ENCODE assay signal across 24 cellular contexts in genomic region chr11:73401924-73402833, GRCh38. TPM values are rescaled to one million over a fixed set of nuclear protein-coding genes. Genes with fewer than 3 reads are reported as not detected.
DNase-seq lines count a peak whose midpoint lies in the region; ATAC-seq and TF ChIP-seq lines count a peak whose summit lies in the region.
"Had no signal": no experiment of that assay in that cellular context is flagged by ENCODE, and none has a peak within 500 bp of the region (broad histone marks: within the 10 kb centered on the region; RNA-seq: fewer than 3 reads in every experiment).

No MANE protein-coding gene starts in this region.

- no peaks in the 10 kb centered on the region for H3K27me3 ChIP-seq in CD4-positive, CD25-positive, alpha-beta regulatory T cell (ENCODE audit: control insufficient read depth, insufficient read depth, low read length)
- no peaks in the 10 kb centered on the region for H3K27me3 ChIP-seq in endodermal cell (ENCODE audit: control insufficient read depth, insufficient read depth, low read length, poor library complexity, severe bottlenecking)
- no peaks in the 10 kb centered on the region for H3K27me3 ChIP-seq in osteoblast (ENCODE audit: insufficient read depth, low read length)
- H3K27me3 ChIP-seq in thyroid gland, result no peaks in the 10 kb centered on the region
- H3K27me3 ChIP-seq: Peyer's patch, SJSA1, suprapubic skin, vagina had no signal

- no peak overlapping the region for H3K9ac ChIP-seq in endodermal cell (ENCODE audit: extremely low read depth, low read length, poor library complexity, severe bottlenecking)

- H2AFZ ChIP-seq in osteoblast (ENCODE audit: low read length), result no peak overlapping the region

- TF ChIP-seq CTCF in HFFc6 (IDR thresholded peaks at IDR 0.05) (no peak), endodermal cell (conservative IDR thresholded peaks at IDR 0.05) (no peak), osteoblast (IDR thresholded peaks at IDR 0.05; ENCODE audit: extremely low read depth, low read depth, low read length) (no peak), thyroid gland (IDR thresholded peaks at IDR 0.05) (no peak)

- H3K4me1 ChIP-seq in CD4-positive, CD25-positive, alpha-beta regulatory T cell (ENCODE audit: control insufficient read depth, insufficient read depth, low read length, poor library complexity, severe bottlenecking), result no peaks in the 10 kb centered on the region
- H3K4me1 ChIP-seq in endodermal cell (ENCODE audit: control insufficient read depth, insufficient read depth, low read length), result peaks cover 10% of the 10 kb centered on the region
- H3K4me1 ChIP-seq in osteoblast (ENCODE audit: insufficient read depth, low read length), result peaks cover 33% of the 10 kb centered on the region
- H3K4me1 ChIP-seq in thyroid gland, result no peaks in the 10 kb centered on the region
- H3K4me1 ChIP-seq: Peyer's patch, suprapubic skin, vagina had no signal

- H3K9me3 Mint-ChIP-seq in CD4-positive, CD25-positive, alpha-beta regulatory T cell, result no peaks in the 10 kb centered on the region
- H3K9me3 Mint-ChIP-seq in HFFc6 (no peaks in the 10 kb centered on the region), endodermal cell (no peaks in the 10 kb centered on the region)
- H3K9me3 Mint-ChIP-seq: activated naive CD4-positive, alpha-beta T cell treated with anti-CD3 and anti-CD28 coated beads, Interleukin-2, amount 10 ng/mL, durations not matched to agents 7 days and 5 days; dendritic cell treated with granulocyte-macrophage colony-stimulating factor and Interleukin-4, amounts not matched to agents 40 ng/mL and 50 ng/mL, for 4 days had no signal

- WGBS in endodermal cell (ENCODE audit: insufficient coverage in 1 of 2, insufficient read length in 1 of 2), 2 experiments, result 91 to 93% methylated on average over 12 to 15 of the region's 15 CpGs
- 87 to 91% methylated on average over 14 to 15 of the region's 15 CpGs for WGBS in thyroid gland, 2 donors

- H3K4me1 Mint-ChIP-seq in CD4-positive, CD25-positive, alpha-beta regulatory T cell, result peaks cover 0 to 4% (median under 1%) of the 10 kb centered on the region in 4 donors
- H3K4me1 Mint-ChIP-seq in HFFc6 (ENCODE audit: low read depth) (peaks cover 22% of the 10 kb centered on the region), endodermal cell (peaks cover 5% of the 10 kb centered on the region)
- H3K4me1 Mint-ChIP-seq: activated naive CD4-positive, alpha-beta T cell treated with anti-CD3 and anti-CD28 coated beads, Interleukin-2, amount 10 ng/mL, durations not matched to agents 7 days and 5 days had no signal

- H3K4me3 Mint-ChIP-seq in CD4-positive, CD25-positive, alpha-beta regulatory T cell, result no peak overlapping the region
- no peak overlapping the region for H3K4me3 Mint-ChIP-seq in HFFc6
- no peak overlapping the region for H3K4me3 Mint-ChIP-seq in endodermal cell
- H3K4me3 Mint-ChIP-seq: activated naive CD4-positive, alpha-beta T cell treated with anti-CD3 and anti-CD28 coated beads, Interleukin-2, amount 10 ng/mL, durations not matched to agents 7 days and 5 days; dendritic cell treated with granulocyte-macrophage colony-stimulating factor and Interleukin-4, amounts not matched to agents 40 ng/mL and 50 ng/mL, for 4 days had no signal

- no peak overlapping the region for H3K27ac ChIP-seq in CD4-positive, CD25-positive, alpha-beta regulatory T cell (ENCODE audit: insufficient read depth, low read length, poor library complexity, severe bottlenecking)
- H3K27ac ChIP-seq in endodermal cell (ENCODE audit: low read depth, low read length), result peak overlapping the region; percentile 37
- H3K27ac ChIP-seq in osteoblast (ENCODE audit: low read depth, low read length), result peak overlapping the region; percentile 35
- H3K27ac ChIP-seq in thyroid gland, result no peak overlapping the region
- H3K27ac ChIP-seq: Peyer's patch, SJSA1, suprapubic skin, vagina had no signal

- no peaks in the 10 kb centered on the region for H3K9me3 ChIP-seq in CD4-positive, CD25-positive, alpha-beta regulatory T cell (ENCODE audit: control insufficient read depth in 2 of 2, low read length in 2 of 2)
- H3K9me3 ChIP-seq in endodermal cell (ENCODE audit: control insufficient read depth, low read length), result no peaks in the 10 kb centered on the region
- H3K9me3 ChIP-seq in osteoblast (ENCODE audit: low read depth, low read length), result no peaks in the 10 kb centered on the region
- no peaks in the 10 kb centered on the region for H3K9me3 ChIP-seq in thyroid gland
- H3K9me3 ChIP-seq: Peyer's patch, SJSA1, suprapubic skin, vagina had no signal

- TF ChIP-seq POLR2A in thyroid gland (IDR thresholded peaks at IDR 0.05), result no peak

- intact Hi-C loops in thyroid gland (cut with DNase I), result no loop called here

- peaks cover 11% of the 10 kb centered on the region for H3K36me3 ChIP-seq in CD4-positive, CD25-positive, alpha-beta regulatory T cell (ENCODE audit: control insufficient read depth, insufficient read depth, low read length)
- H3K36me3 ChIP-seq in endodermal cell (ENCODE audit: control insufficient read depth, insufficient read depth, low read length) (peaks cover 5% of the 10 kb centered on the region), osteoblast (ENCODE audit: insufficient read depth, low read length) (peaks cover 14% of the 10 kb centered on the region), thyroid gland (peaks cover 0 to 6% of the 10 kb centered on the region in 2 donors)
- H3K36me3 ChIP-seq: SJSA1, vagina had no signal

- no peak overlapping the region for H3K4me3 ChIP-seq in CD4-positive, CD25-positive, alpha-beta regulatory T cell (ENCODE audit: low read depth, low read length)
- H3K4me3 ChIP-seq in endodermal cell (ENCODE audit: low read length) (no peak overlapping the region), osteoblast (ENCODE audit: insufficient read depth, low read length) (no peak overlapping the region), thyroid gland (replicated peaks in 1 of 3) (no peak overlapping the region)
- H3K4me3 ChIP-seq: Peyer's patch, SJSA1, suprapubic skin, vagina had no signal

- H3K27ac Mint-ChIP-seq in CD4-positive, CD25-positive, alpha-beta regulatory T cell, result peak overlapping the region in 2 of 3 donors; percentile 49 to 51
- H3K27ac Mint-ChIP-seq in HFFc6, result peak overlapping the region; percentile 37; the same call in 1 of the 2 replicates
- H3K27ac Mint-ChIP-seq in endodermal cell, result no peak overlapping the region
- H3K27ac Mint-ChIP-seq: activated naive CD4-positive, alpha-beta T cell treated with anti-CD3 and anti-CD28 coated beads, Interleukin-2, amount 10 ng/mL, durations not matched to agents 7 days and 5 days had no signal

- no peaks in the 10 kb centered on the region for H4K20me1 ChIP-seq in osteoblast (ENCODE audit: insufficient read depth, low read length)

- no peak for DNase-seq in CD4-positive, CD25-positive, alpha-beta regulatory T cell
- DNase-seq in HFFc6, result no peak
- peak; percentile 46 for DNase-seq in endodermal cell
- DNase-seq in osteoblast (ENCODE audit: insufficient read length, low spot score, missing footprints), result no peak
- DNase-seq in NOMO-1 treated with dmso at 0.1 percent for 144 hours (lab: John Stamatoyannopoulos, UW; ENCODE audit: unreplicated experiment), result no peak
- no peak for DNase-seq in thyroid gland
- no peak for DNase-seq in DMS79 treated with DMSO at 0.1 percent for 48 hours (lab: John Stamatoyannopoulos, UW)
- DNase-seq: activated CD4-positive, alpha-beta T cell treated with anti-CD3 and anti-CD28 coated beads for 4 hours; anterior cingulate cortex; C1 segment of cervical spinal cord; caudate nucleus; KG1; kidney glomerular epithelial cell; occipital lobe; Peyer's patch; small intestine; stimulated activated CD4-positive, alpha-beta T cell treated with anti-CD3 and anti-CD28 coated beads, Interleukin-1b, Interleukin-23, amount 100 ng/mL, for 48 hours; T-helper 1 cell had no signal

- no peaks in the 10 kb centered on the region for H3K27me3 Mint-ChIP-seq in CD4-positive, CD25-positive, alpha-beta regulatory T cell
- H3K27me3 Mint-ChIP-seq in HFFc6 (ENCODE audit: insufficient read depth) (peaks cover 7% of the 10 kb centered on the region), endodermal cell (ENCODE audit: insufficient read depth) (no peaks in the 10 kb centered on the region)
- H3K27me3 Mint-ChIP-seq: activated naive CD4-positive, alpha-beta T cell treated with anti-CD3 and anti-CD28 coated beads, Interleukin-2, amount 10 ng/mL, durations not matched to agents 7 days and 5 days; dendritic cell treated with granulocyte-macrophage colony-stimulating factor and Interleukin-4, amounts not matched to agents 40 ng/mL and 50 ng/mL, for 4 days had no signal

- H3K4me2 ChIP-seq in osteoblast (ENCODE audit: insufficient read depth, low read length), result peak overlapping the region; percentile 7

- H3K36me3 Mint-ChIP-seq in CD4-positive, CD25-positive, alpha-beta regulatory T cell, result no peaks in the 10 kb centered on the region
- H3K36me3 Mint-ChIP-seq in HFFc6 (ENCODE audit: low read depth) (no peaks in the 10 kb centered on the region; the same call in 1 of the 2 replicates), endodermal cell (ENCODE audit: low read depth) (peaks cover 1% of the 10 kb centered on the region)

- no peak for ATAC-seq in CD4-positive, CD25-positive, alpha-beta regulatory T cell (ENCODE audit: low read depth in 2 of 2)
- no peak for ATAC-seq in HG03354 (IDR thresholded peaks at IDR 0.05; ENCODE audit: poor library complexity, severe bottlenecking, unreplicated experiment)

- no peaks in the 10 kb centered on the region for H3K79me2 ChIP-seq in osteoblast (ENCODE audit: insufficient read depth, low read length)

RNA-seq across cellular contexts. Expression of gene RELT, which starts 26.0 kb away (rescaled TPM):
- 117 TPM for total RNA-seq in CD4-positive, CD25-positive, alpha-beta regulatory T cell
- 1 to 10 TPM; 2.0 to 3.3 (median 2.9) TPM for polyA plus RNA-seq in CD4-positive, CD25-positive, alpha-beta regulatory T cell
- 1 to 10 TPM; 6.2 to 7.7 (median 7.0) TPM for total RNA-seq in HFFc6 (2021; fragmentation: NEBNext Ultra II Directional; extraction: Animal tissue kit (Norgen Biotek cat#: 25700))
- total RNA-seq in endodermal cell (1 to 10 TPM; 6.9 to 8.9 TPM), osteoblast (2.9 and 4.0 TPM in 2 replicates), thyroid gland (1 to 10 TPM; 1.6 to 3.5 (median 1.9) TPM)
- 7.8 TPM for polyA plus RNA-seq in endodermal cell (2013, experiment 1 of 2)
- 8.4 TPM for polyA plus RNA-seq in endodermal cell (2013, experiment 2 of 2)

Comparison
In these comparisons a context has a peak if more than half of its experiments do, and no peak if none do; other contexts are left out.
1. H3K27ac ChIP-seq: peak in endodermal cell (single experiment) and osteoblast (single experiment); none in CD4-positive, CD25-positive, alpha-beta regulatory T cell (single experiment) and thyroid gland (0 of 3).
2. RNA of gene RELT, which starts 26.0 kb away (total RNA-seq): 117 TPM in CD4-positive, CD25-positive, alpha-beta regulatory T cell (single experiment); 6.9 to 8.9 TPM in endodermal cell, 6.2 to 7.7 TPM in HFFc6, 2.9 to 4.0 TPM in osteoblast and 1.6 to 3.5 TPM in thyroid gland; every median in the first group is over 10 times any median in the second.